ENCODE assay signal across 8 cellular contexts in genomic region chr16:85659805-85660511, GRCh38. TPM values are rescaled to one million over a fixed set of nuclear protein-coding genes. Genes with fewer than 3 reads are reported as not detected.
DNase-seq lines count a peak whose midpoint lies in the region; ATAC-seq and TF ChIP-seq lines count a peak whose summit lies in the region.

No MANE protein-coding gene starts in this region.

- dilution Hi-C loops in IMR-90 (cut with HindIII; ENCODE audit: low sequenced_read_pairs, unreplicated experiment): no loop called here

- ATAC-seq in IMR-90 (ENCODE audit: low read depth) (peak; percentile 97), HG02798 (IDR thresholded peaks at IDR 0.05; ENCODE audit: poor library complexity, unreplicated experiment) (no peak), GM21737 (IDR thresholded peaks at IDR 0.05; ENCODE audit: unreplicated experiment) (no peak)

- no peaks in the 10 kb centered on the region for H3K27me3 Mint-ChIP-seq in T-helper 2 cell treated with Interferon-gamma antibody and Interleukin-4, amounts not matched to agents 5 μg/mL and 100 μg/mL, for 36 hours (ENCODE audit: low read depth)

- peak; percentile 78 for TF ChIP-seq CTCF in IMR-90 (conservative IDR thresholded peaks at IDR 0.05; ENCODE audit: low read depth, low read length)

- H4K5ac ChIP-seq in IMR-90 (ENCODE audit: low read depth, low read length): no peak overlapping the region

- intact Hi-C loops in IMR-90 (cut with micrococcal nuclease): loop anchor here (5.0 kb wide), 1 partner anchor 57 kb away; no protein-coding TSS in a partner anchor

- no peak overlapping the region for H2AFZ ChIP-seq in IMR-90 (replicated peaks; ENCODE audit: low read length, poor library complexity)

- peaks cover 3% of the 10 kb centered on the region for H3K4me1 Mint-ChIP-seq in T-helper 2 cell treated with Interferon-gamma antibody and Interleukin-4, amounts not matched to agents 5 μg/mL and 100 μg/mL, for 36 hours (ENCODE audit: low read depth)

- H2AK5ac ChIP-seq in IMR-90 (ENCODE audit: low read depth, low read length): no peak overlapping the region

- no peak overlapping the region for H3K27ac ChIP-seq in IMR-90 (ENCODE audit: insufficient read depth, low read length)

- no peak overlapping the region for H3K4me2 ChIP-seq in IMR-90 (ENCODE audit: low read depth, low read length)

- POLR2A ChIA-PET in IMR-90 (lab: Charles Lee; ENCODE audit: unreplicated experiment): no interaction called here

- peaks cover 7 to 17% of the 10 kb centered on the region in 2 experiments; a peak in 2 of 4 replicates for H3K79me1 ChIP-seq in IMR-90 (ENCODE audit: low read depth in 1 of 2, low read length in 2 of 2)

- no TSS peak for BruUV-seq in IMR-90 (replicated peaks; lab: Mats Ljungman, UMichigan)

- in situ Hi-C loops in IMR-90 (cut with MboI; ENCODE audit: low sequenced_read_pairs): loop anchor here (5.0 kb wide), 1 partner anchor 57 kb away; no protein-coding TSS in a partner anchor

- no peak overlapping the region for H3K27ac Mint-ChIP-seq in T-helper 2 cell treated with Interferon-gamma antibody and Interleukin-4, amounts not matched to agents 5 μg/mL and 100 μg/mL, for 36 hours

- 84% methylated on average over 8 of the region's 12 CpGs; no CpG with 5 or more reads in 1 of the 2 experiments for WGBS in IMR-90 (ENCODE audit: extremely low coverage in 2 of 2, insufficient read length in 1 of 2), 2 experiments

- no peak overlapping the region for H3K14ac ChIP-seq in IMR-90 (replicated peaks; ENCODE audit: low read depth, low read length)

- no peak overlapping the region for H3K23ac ChIP-seq in IMR-90 (ENCODE audit: low read depth, low read length)

- H3K4me1 ChIP-seq in IMR-90 (ENCODE audit: control insufficient read depth, insufficient read depth, low read length): no peaks in the 10 kb centered on the region; the same call in 1 of the 2 replicates

- TF ChIP-seq RAD21 in IMR-90 (IDR thresholded peaks at IDR 0.05; ENCODE audit: low read length): peak; percentile 70

- H3K4ac ChIP-seq in IMR-90 (ENCODE audit: low read depth, low read length): no peak overlapping the region

- no peak for TF ChIP-seq POLR2A in IMR-90 (IDR thresholded peaks at IDR 0.05; ENCODE audit: low read depth, low read length)

- CTCF ChIA-PET in IMR-90 (lab: Yijun Ruan, JAX): interaction anchor here (0.6 kb wide), 1 partner anchor 465 kb away, joined by 3 read pairs; no protein-coding TSS in a partner anchor

- H3K56ac ChIP-seq in IMR-90 (ENCODE audit: extremely low read depth, insufficient read depth, low read length): no peak overlapping the region

- no peak overlapping the region for H2AK9ac ChIP-seq in IMR-90 (replicated peaks; ENCODE audit: low read depth, low read length, poor library complexity)

- H3K9me3 Mint-ChIP-seq in T-helper 2 cell treated with Interferon-gamma antibody and Interleukin-4, amounts not matched to agents 5 μg/mL and 100 μg/mL, for 36 hours: no peaks in the 10 kb centered on the region

- peaks cover 20% of the 10 kb centered on the region for H4K20me1 ChIP-seq in IMR-90 (ENCODE audit: insufficient read depth, low read length)

- peaks cover under 1% of the 10 kb centered on the region; the same call in 1 of the 2 replicates for H3K9me1 ChIP-seq in IMR-90 (ENCODE audit: insufficient read depth, low read length)

- H3K4me3 ChIP-seq in IMR-90 (ENCODE audit: insufficient read depth, low read depth, low read length): no peak overlapping the region

- H3K36me3 Mint-ChIP-seq in T-helper 2 cell treated with Interferon-gamma antibody and Interleukin-4, amounts not matched to agents 5 μg/mL and 100 μg/mL, for 36 hours (ENCODE audit: low read depth): peaks cover 35% of the 10 kb centered on the region

- peaks cover 81% of the 10 kb centered on the region for H3K36me3 ChIP-seq in IMR-90 (ENCODE audit: control insufficient read depth, insufficient read depth, low read length)

- H4K91ac ChIP-seq in IMR-90 (ENCODE audit: insufficient read depth, low read depth, low read length): no peak overlapping the region

- no peak overlapping the region for H3K9ac ChIP-seq in IMR-90 (ENCODE audit: low read depth, low read length)

- no peaks in the 10 kb centered on the region for H3K27me3 ChIP-seq in IMR-90 (ENCODE audit: control insufficient read depth, insufficient read depth, low read length)

- H2BK120ac ChIP-seq in IMR-90 (ENCODE audit: low read depth, low read length): no peak overlapping the region

- H2BK20ac ChIP-seq in IMR-90 (ENCODE audit: low read depth, low read length): no peak overlapping the region

- H3K4me3 Mint-ChIP-seq in T-helper 2 cell treated with Interferon-gamma antibody and Interleukin-4, amounts not matched to agents 5 μg/mL and 100 μg/mL, for 36 hours: no peak overlapping the region

- no peak overlapping the region for H2BK5ac ChIP-seq in IMR-90 (ENCODE audit: low read depth, low read length, poor library complexity, severe bottlenecking)

- H3K9me3 ChIP-seq in IMR-90 (ENCODE audit: control insufficient read depth, insufficient read depth, low read length): no peaks in the 10 kb centered on the region

- peak; percentile 61 for DNase-seq in EH (ENCODE audit: low read depth)
- DNase-seq in IMR-90: peak; percentile 41
- peak; percentile 37 for DNase-seq in T-helper 2 cell treated with Interferon-gamma antibody and Interleukin-4, amounts not matched to agents 5 μg/mL and 100 μg/mL, for 36 hours (ENCODE audit: low spot score)
- peak; percentile 71 for DNase-seq in astrocyte of the hippocampus (ENCODE audit: low read depth, low spot score)
- peak in 36 of 51 donors; percentile 12 to 82 (median 52) for DNase-seq in hypothalamus (lab: John Stamatoyannopoulos, UW)
- peak; percentile 21 to 55 for DNase-seq in stimulated activated CD4-positive, alpha-beta T cell treated with anti-CD3 and anti-CD28 coated beads, Interleukin-15, amount 100 ng/mL, for 1 hour (ENCODE audit: low read depth in 1 of 2, low spot score in 1 of 2)

- no peak overlapping the region for H2BK15ac ChIP-seq in IMR-90 (ENCODE audit: low read depth, low read length)

- no peak overlapping the region for H4K8ac ChIP-seq in IMR-90 (ENCODE audit: low read depth in 2 of 2, low read length in 2 of 2)

- no peak overlapping the region for H3K18ac ChIP-seq in IMR-90 (ENCODE audit: low read depth, low read length)

TF ChIP-seq in IMR-90, 13 proteins besides CTCF, POLR2A, EP300 and RAD21:
- TF ChIP-seq NFE2L2 (IDR thresholded peaks at IDR 0.05; ENCODE audit: low read depth, low read length): no peak
- TF ChIP-seq FOS (IDR thresholded peaks at IDR 0.05; ENCODE audit: low read depth, low read length): no peak
- peak; percentile 54 for TF ChIP-seq SMC3 (IDR thresholded peaks at IDR 0.05; ENCODE audit: low read depth, low read length)
- no peak for TF ChIP-seq MAFK (IDR thresholded peaks at IDR 0.05; ENCODE audit: low read depth, low read length)
- TF ChIP-seq BHLHE40 (IDR thresholded peaks at IDR 0.05; ENCODE audit: low read depth, low read length): no peak
- TF ChIP-seq CHD1 (IDR thresholded peaks at IDR 0.05; ENCODE audit: low read depth, low read length): no peak

RNA-seq across cellular contexts. Expression of gene GINS2, which starts 28.8 kb away (rescaled TPM):
- total RNA-seq in IMR-90 (2012; rRNA removed): 12.8 and 13.4 TPM in 2 replicates
- 11.3 and 12.0 TPM in 2 replicates for polyA plus RNA-seq in IMR-90 (2012; rRNA removed)
- polyA plus RNA-seq in IMR-90 (2012; cell fraction: cytosol; rRNA removed): 4.0 and 9.5 TPM in 2 replicates
- 1.7 and 3.6 TPM in 2 replicates for polyA plus RNA-seq in IMR-90 (2012; cell fraction: nucleus; rRNA removed; ENCODE audit: low replicate concordance)

RNA-seq across cellular contexts. Expression of gene GSE1, which starts 46.8 kb away (rescaled TPM):
- 9.4 and 14.9 TPM in 2 replicates for total RNA-seq in IMR-90 (2012; rRNA removed)
- polyA plus RNA-seq in IMR-90 (2012; rRNA removed): 25.5 and 30.8 TPM in 2 replicates
- 17.0 and 25.6 TPM in 2 replicates for polyA plus RNA-seq in IMR-90 (2012; cell fraction: cytosol; rRNA removed)
- 79.5 and 93.9 TPM in 2 replicates for polyA plus RNA-seq in IMR-90 (2012; cell fraction: nucleus; rRNA removed; ENCODE audit: low replicate concordance)
